ENCODE assay signal across 1 cellular context in genomic region chr9:109789582-109790360, GRCh38.
TF ChIP-seq lines count a peak whose summit lies in the region.

No MANE protein-coding gene starts in this region.

TF ChIP-seq in GM23338, 12 proteins besides CTCF, POLR2A, EP300 and RAD21 (continued from another document):
- no peak for TF ChIP-seq ZNF462 (CRISPR knock-in tag; IDR thresholded peaks at IDR 0.05)
- no peak for TF ChIP-seq NANOG (IDR thresholded peaks at IDR 0.05; ENCODE audit: borderline replicate concordance)
- no peak for TF ChIP-seq JUNB (IDR thresholded peaks at IDR 0.05; ENCODE audit: unreplicated experiment)
- no peak for TF ChIP-seq ZNF114 (CRISPR knock-in tag; IDR thresholded peaks at IDR 0.05)
- no peak for TF ChIP-seq ZNF331 (CRISPR knock-in tag; IDR thresholded peaks at IDR 0.05; ENCODE audit: low read depth)
- no peak for TF ChIP-seq CREB1 (CRISPR knock-in tag; IDR thresholded peaks at IDR 0.05; ENCODE audit: low read depth)
- TF ChIP-seq STAT1 (IDR thresholded peaks at IDR 0.05; ENCODE audit: unreplicated experiment), result no peak
- TF ChIP-seq POLR2AphosphoS5 (IDR thresholded peaks at IDR 0.05; ENCODE audit: low read depth), result no peak
- TF ChIP-seq EZH2 (IDR thresholded peaks at IDR 0.05; ENCODE audit: low read depth, unreplicated experiment), result no peak
- no peak for TF ChIP-seq REST (IDR thresholded peaks at IDR 0.05; ENCODE audit: unreplicated experiment)
- TF ChIP-seq EZH2phosphoT487 (IDR thresholded peaks at IDR 0.05; ENCODE audit: unreplicated experiment), result no peak
